Comparison of ENCODE assay signal across 8 cellular contexts in genomic region chr9:112751059-112751795, GRCh38. TPM values are rescaled to one million over a fixed set of nuclear protein-coding genes. Genes with fewer than 3 reads are reported as not detected.
A peak's percentile ranks its signal among the peaks of the same experiment; 100 is the strongest.
DNase-seq lines count a peak whose midpoint lies in the region; ATAC-seq and TF ChIP-seq lines count a peak whose summit lies in the region.

No MANE protein-coding gene starts in this region.

- under 1% methylated on average over 44 of the region's 49 CpGs for WGBS in mesenchymal stem cell

- H2BK15ac ChIP-seq in mesenchymal stem cell (ENCODE audit: low read depth, poor library complexity, severe bottlenecking) = peak overlapping the region; percentile 96

- H3K9me3 Mint-ChIP-seq in endothelial cell (ENCODE audit: unreplicated experiment) = no peaks in the 10 kb centered on the region

- no peaks in the 10 kb centered on the region for H3K9me3 ChIP-seq in mesenchymal stem cell (ENCODE audit: control insufficient read depth, low read length)

- H3K14ac ChIP-seq in mesenchymal stem cell (ENCODE audit: low read length in 2 of 2) = peak overlapping the region in 1 of 2 experiments; percentile 84

- no peak for TF ChIP-seq CTCF in endothelial cell (IDR thresholded peaks at IDR 0.05; ENCODE audit: unreplicated experiment)

- no peak overlapping the region for H2BK5ac ChIP-seq in mesenchymal stem cell (ENCODE audit: low read depth, low read length, poor library complexity, severe bottlenecking)

- peak overlapping the region; percentile 49 to 91 for H2BK12ac ChIP-seq in mesenchymal stem cell (ENCODE audit: low read length in 2 of 2)

- peak overlapping the region; percentile 68 for H4K8ac ChIP-seq in mesenchymal stem cell (ENCODE audit: low read length)

- H2AFZ ChIP-seq in mesenchymal stem cell (ENCODE audit: low read depth, low read length) = peak overlapping the region; percentile 54

- peak; percentile 13 for ATAC-seq in GM19025 (IDR thresholded peaks at IDR 0.05; ENCODE audit: low read depth, unreplicated experiment)
- ATAC-seq in HG03175 (IDR thresholded peaks at IDR 0.05; ENCODE audit: unreplicated experiment) = peak; percentile 33

- H3K4me3 ChIP-seq in mesenchymal stem cell (ENCODE audit: insufficient read depth in 1 of 2, low read depth in 1 of 2, low read length in 2 of 2) = peak overlapping the region; percentile 92 to 95

- peak overlapping the region; percentile 90 for H3K4me3 Mint-ChIP-seq in endothelial cell (ENCODE audit: unreplicated experiment)

- H3K79me1 ChIP-seq in mesenchymal stem cell (replicated peaks; ENCODE audit: low read length, poor library complexity, severe bottlenecking) = peaks cover 18% of the 10 kb centered on the region

- H3K4me1 ChIP-seq in mesenchymal stem cell (ENCODE audit: control insufficient read depth, insufficient read depth, low read depth, low read length) = peaks cover 16% of the 10 kb centered on the region

- H3K4ac ChIP-seq in mesenchymal stem cell (ENCODE audit: low read depth in 1 of 2, low read length in 2 of 2) = peak overlapping the region in 1 of 2 experiments; percentile 80

- H3K36me3 ChIP-seq in mesenchymal stem cell (ENCODE audit: control insufficient read depth in 1 of 2, insufficient read depth in 2 of 2, low read depth in 1 of 2, low read length in 2 of 2) = no peaks in the 10 kb centered on the region

- H3K27ac ChIP-seq in mesenchymal stem cell (ENCODE audit: low read length, poor library complexity, severe bottlenecking) = peak overlapping the region; percentile 73

- H2AK5ac ChIP-seq in mesenchymal stem cell (ENCODE audit: low read length, severe bottlenecking) = no peak overlapping the region

- H4K91ac ChIP-seq in mesenchymal stem cell (ENCODE audit: low read length) = peak overlapping the region; percentile 90

- H3K36me3 Mint-ChIP-seq in endothelial cell (ENCODE audit: low read depth, unreplicated experiment) = peaks cover 5% of the 10 kb centered on the region

- H3K9ac ChIP-seq in mesenchymal stem cell (ENCODE audit: low read length) = peak overlapping the region; percentile 89

- peak overlapping the region; percentile 99 for H3K4me2 ChIP-seq in mesenchymal stem cell (ENCODE audit: low read length, poor library complexity, severe bottlenecking)

- H3K27me3 ChIP-seq in mesenchymal stem cell (ENCODE audit: control insufficient read depth in 1 of 2, insufficient read depth in 1 of 2, low read length in 2 of 2) = no peaks in the 10 kb centered on the region

- H3K23ac ChIP-seq in mesenchymal stem cell (ENCODE audit: low read length in 2 of 2) = peak overlapping the region; percentile 62 to 66

- peak overlapping the region; percentile 71 for H2BK120ac ChIP-seq in mesenchymal stem cell (ENCODE audit: low read depth, low read length)

- no peak overlapping the region for H3K27ac Mint-ChIP-seq in endothelial cell (ENCODE audit: unreplicated experiment)

- H3K18ac ChIP-seq in mesenchymal stem cell (ENCODE audit: low read depth in 1 of 2, low read length in 2 of 2) = peak overlapping the region; percentile 87 to 95

- H3K27me3 Mint-ChIP-seq in endothelial cell (ENCODE audit: unreplicated experiment) = peaks cover 14% of the 10 kb centered on the region

- peak; percentile 68 for DNase-seq in Ammon's horn (ENCODE audit: low spot score)
- DNase-seq in NCI-H69 (lab: John Stamatoyannopoulos, UW) = peak; percentile 87
- peak; percentile 69 for DNase-seq in activated CD8-positive, alpha-beta memory T cell treated with anti-CD3 and anti-CD28 coated beads for 24 hours
- DNase-seq in endothelial cell (ENCODE audit: low spot score) = peak; percentile 42
- DNase-seq in mesenchymal stem cell = peak; percentile 94
- DNase-seq in stimulated activated naive CD4-positive, alpha-beta T cell treated with Interleukin-2 at 50 U/mL for 16 hours (lab: John Stamatoyannopoulos, UW) = peak; percentile 33

- peaks cover 17% of the 10 kb centered on the region for H3K4me1 Mint-ChIP-seq in endothelial cell (ENCODE audit: unreplicated experiment)

RNA-seq across cellular contexts. Expression of gene SNX30, which starts 0.7 kb away (rescaled TPM):
- total RNA-seq in endothelial cell (ENCODE audit: unreplicated experiment) = 12.8 TPM
- polyA plus RNA-seq in mesenchymal stem cell (2013, experiment 1 of 2) = 14.3 TPM
- 15.1 TPM for polyA plus RNA-seq in mesenchymal stem cell (2013, experiment 2 of 2)

RNA-seq across cellular contexts. Expression of gene INIP, which starts 33.3 kb away (rescaled TPM):
- 20.8 TPM for total RNA-seq in endothelial cell (ENCODE audit: unreplicated experiment)
- 10.1 TPM for polyA plus RNA-seq in mesenchymal stem cell (2013, experiment 1 of 2)
- polyA plus RNA-seq in mesenchymal stem cell (2013, experiment 2 of 2) = 11.7 TPM

Comparison
In these comparisons a context has a peak if more than half of its experiments do, and no peak if none do; other contexts are left out.
1. Peak in every context shown above with its lines: DNase-seq, ATAC-seq, H3K4me3 ChIP-seq and H3K27ac ChIP-seq.
2. DNase-seq: peak in every context shown above with its lines; median percentile 94 in mesenchymal stem cell; 87 in NCI-H69; 69 in activated CD8-positive, alpha-beta memory T cell treated with anti-CD3 and anti-CD28 coated beads for 24 hours; 68 in Ammon's horn; 42 in endothelial cell; 33 in stimulated activated naive CD4-positive, alpha-beta T cell treated with Interleukin-2 at 50 U/mL for 16 hours.